Comparison of ENCODE assay signal across 8 cellular contexts in the genomic region with DNA sequence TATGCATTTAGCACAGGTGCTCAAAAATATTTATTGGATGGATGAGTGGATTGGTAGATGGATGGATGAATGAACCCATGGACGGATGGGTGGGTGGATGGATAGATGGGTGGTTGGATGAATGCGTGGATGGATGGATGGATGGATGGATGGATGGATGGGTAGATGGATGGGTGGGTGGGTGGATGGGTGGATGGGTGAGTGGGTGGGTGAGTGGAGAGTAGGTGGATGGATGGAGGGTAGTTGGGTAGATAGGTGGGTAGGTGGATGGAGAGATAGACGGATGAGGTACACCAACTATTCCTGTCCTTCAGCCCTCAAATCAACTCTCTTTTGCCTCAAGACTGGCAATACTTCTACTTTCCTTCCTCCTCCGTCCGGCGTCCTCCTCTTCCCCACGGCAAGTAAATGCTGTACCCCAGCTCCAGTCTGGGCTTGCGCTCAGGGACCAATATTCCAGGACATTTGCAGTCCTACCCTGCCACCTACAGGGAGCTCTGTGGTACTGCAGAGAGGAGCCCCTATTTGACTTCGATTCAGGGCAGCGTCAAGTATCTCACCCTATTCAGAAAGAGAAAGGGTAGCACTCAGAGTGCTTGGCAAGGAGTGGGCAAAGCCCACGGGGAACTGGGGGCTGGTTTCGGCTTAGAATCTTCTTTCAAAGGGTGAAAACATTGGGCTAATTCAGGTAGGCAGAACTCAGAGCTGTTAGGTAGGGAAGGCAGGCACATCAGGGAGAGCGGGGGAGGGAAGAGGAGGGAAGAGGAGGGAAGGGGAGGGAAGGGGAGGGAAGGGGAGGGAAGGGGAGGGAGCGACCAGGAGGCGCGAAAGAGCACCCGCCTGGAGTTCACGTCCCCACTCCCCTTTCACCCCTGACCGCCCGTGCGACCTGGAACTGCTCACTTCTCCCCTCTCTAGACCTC. TPM values are rescaled to one million over a fixed set of nuclear protein-coding genes. Genes with fewer than 3 reads are reported as not detected.
DNase-seq lines count a peak whose midpoint lies in the region; ATAC-seq and TF ChIP-seq lines count a peak whose summit lies in the region.
"Not testable (repeated sequence)": the region's sequence is repeated elsewhere in the genome, so short reads cannot be mapped to it uniquely, and the experiment has no call there.

No MANE protein-coding gene starts in this region.

- not testable (repeated sequence) for H3K27ac ChIP-seq in 22Rv1

- H3K4me3 ChIP-seq in astrocyte of the spinal cord (ENCODE audit: low read depth, low read length): not testable (repeated sequence)

- not testable (repeated sequence) for H3K9me3 Mint-ChIP-seq in activated B cell treated with CpG ODN at 0.5 μM for 24 hours; progenitor cell of endocrine pancreas (ENCODE audit: low read depth)

- not testable (repeated sequence) for H3K36me3 Mint-ChIP-seq in activated B cell treated with CpG ODN at 0.5 μM for 24 hours (ENCODE audit: low read depth); progenitor cell of endocrine pancreas (ENCODE audit: insufficient read depth)

- H3K27me3 Mint-ChIP-seq in activated B cell treated with CpG ODN at 0.5 μM for 24 hours, progenitor cell of endocrine pancreas: not testable (repeated sequence)

- DNase-seq in NCI-H2196 (lab: John Stamatoyannopoulos, UW; ENCODE audit: unreplicated experiment) (peak; percentile 45), activated B cell treated with CpG ODN at 0.5 μM for 24 hours (peak; percentile 24), left ventricle myocardium superior (peak; percentile 40), progenitor cell of endocrine pancreas (ENCODE audit: low spot score, unreplicated experiment) (peak; percentile 33)
- DNase-seq in astrocyte of the spinal cord (ENCODE audit: low read depth, low spot score): not testable (repeated sequence)

- POLR2A ChIA-PET in activated B cell treated with CpG ODN at 0.5 μM for 24 hours (lab: Charles Lee): not testable (repeated sequence)

- CTCF ChIA-PET in activated B cell treated with CpG ODN at 0.5 μM for 24 hours (lab: Charles Lee): not testable (repeated sequence)

- in situ Hi-C loops in astrocyte of the spinal cord (cut with HindIII; ENCODE audit: low sequenced_read_pairs): not testable (repeated sequence)

- intact Hi-C loops in activated B cell treated with CpG ODN at 0.5 μM for 24 hours (cut with micrococcal nuclease); left ventricle myocardium superior (cut with micrococcal nuclease): not testable (repeated sequence)

- peak; percentile 52 for ATAC-seq in GM18499 (IDR thresholded peaks at IDR 0.05; ENCODE audit: insufficient read depth, unreplicated experiment)
- ATAC-seq in HG02973 (IDR thresholded peaks at IDR 0.05; ENCODE audit: unreplicated experiment): peak; percentile 43
- peak; percentile 95 for ATAC-seq in activated B cell treated with CpG ODN at 0.5 μM for 24 hours (ENCODE audit: low read depth)
- ATAC-seq in left ventricle myocardium superior: peak; percentile 90

- H3K4me1 Mint-ChIP-seq in activated B cell treated with CpG ODN at 0.5 μM for 24 hours: peaks cover 11% of the 10 kb centered on the region
- H3K4me1 Mint-ChIP-seq in progenitor cell of endocrine pancreas (ENCODE audit: low read depth): not testable (repeated sequence)

- H3K27ac Mint-ChIP-seq in activated B cell treated with CpG ODN at 0.5 μM for 24 hours, progenitor cell of endocrine pancreas: not testable (repeated sequence)

- not testable (repeated sequence) for H3K4me3 Mint-ChIP-seq in activated B cell treated with CpG ODN at 0.5 μM for 24 hours; progenitor cell of endocrine pancreas (ENCODE audit: low read depth)

- TF ChIP-seq CTCF in 22Rv1 (IDR thresholded peaks at IDR 0.05) (peak; percentile 49), astrocyte of the spinal cord (IDR thresholded peaks at IDR 0.05; ENCODE audit: low read depth, low read length) (peak; percentile 51), progenitor cell of endocrine pancreas (IDR thresholded peaks at IDR 0.05; ENCODE audit: unreplicated experiment) (peak; percentile 67)
- TF ChIP-seq CTCF in activated B cell treated with CpG ODN at 0.5 μM for 24 hours (IDR thresholded peaks at IDR 0.05): not testable (repeated sequence)

RNA-seq across cellular contexts. Expression of a gene that starts 30.3 kb away (rescaled TPM):
- total RNA-seq in activated B cell treated with CpG ODN at 0.5 μM for 24 hours (2,443 and 2,956 TPM in 2 replicates), left ventricle myocardium superior (683 TPM), progenitor cell of endocrine pancreas (1,546 and 1,550 TPM in 2 replicates)

RNA-seq across cellular contexts. Expression of a gene that starts 41.5 kb away (rescaled TPM):
- 94.0 and 98.3 TPM in 2 replicates for total RNA-seq in activated B cell treated with CpG ODN at 0.5 μM for 24 hours
- total RNA-seq in left ventricle myocardium superior: 25.9 TPM
- total RNA-seq in progenitor cell of endocrine pancreas: 176 and 179 TPM in 2 replicates

Comparison
In these comparisons a context has a peak if more than half of its experiments do, and no peak if none do; other contexts are left out.
1. ATAC-seq: peak in every context shown above with its lines; median percentile 95 in activated B cell treated with CpG ODN at 0.5 μM for 24 hours; 90 in left ventricle myocardium superior; 52 in GM18499; 43 in HG02973.